In the genomic region with DNA sequence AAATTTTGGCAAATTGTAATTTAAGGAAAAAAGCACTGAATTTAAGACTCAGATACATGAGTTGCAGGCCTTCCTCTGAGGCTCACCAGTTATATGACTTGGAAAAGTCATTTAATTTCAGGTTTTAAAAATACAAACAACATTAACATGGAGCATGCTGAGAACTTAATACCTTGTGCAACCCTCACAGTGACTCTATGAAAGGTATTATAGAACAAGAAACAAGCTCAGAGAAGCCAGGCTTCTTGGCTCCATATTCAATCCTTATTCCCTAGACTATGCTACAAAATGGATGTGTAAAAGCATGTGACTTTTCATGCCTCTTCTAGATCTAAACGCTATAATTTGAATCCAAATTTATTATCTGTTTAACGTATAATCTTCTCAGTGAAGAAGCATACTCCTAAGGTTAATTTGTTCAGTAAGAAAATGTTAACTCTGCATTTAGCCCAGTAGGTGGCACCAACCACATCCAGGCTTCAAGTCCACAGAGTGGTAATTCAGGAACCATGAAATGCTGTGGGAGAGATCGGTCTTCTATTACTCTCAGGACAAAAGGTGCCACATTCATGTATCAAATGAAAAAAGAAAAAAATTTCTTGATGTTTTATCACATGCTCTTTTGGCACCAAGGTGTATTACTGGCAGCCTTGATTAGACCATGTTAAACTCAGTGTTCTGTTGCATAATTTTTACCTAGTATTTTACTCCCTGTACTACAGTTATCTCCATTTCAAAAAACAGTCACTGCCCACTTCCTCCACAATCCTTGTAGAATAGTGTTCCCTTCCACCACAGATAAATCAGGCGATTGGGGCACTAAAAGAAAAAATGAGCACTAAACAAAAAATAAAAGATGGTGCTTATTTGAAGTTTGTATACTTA, we compare ENCODE assay signal across 7 cellular contexts. TPM values are rescaled to one million over a fixed set of nuclear protein-coding genes. Genes with fewer than 3 reads are reported as not detected.
DNase-seq lines count a peak whose midpoint lies in the region; ATAC-seq, FAIRE-seq and TF ChIP-seq lines count a peak whose summit lies in the region.

No MANE protein-coding gene starts in this region.

- H3K27ac Mint-ChIP-seq in brain: peak overlapping the region in 4 of 5 experiments; percentile 4 to 79 (median 15)

- TF ChIP-seq CTCF in brain (conservative IDR thresholded peaks at IDR 0.05): peak; percentile 76 to 83

- H3K36me3 Mint-ChIP-seq in brain: no peaks in the 10 kb centered on the region

- peak; percentile 80 for ATAC-seq in GM21619 (IDR thresholded peaks at IDR 0.05; ENCODE audit: unreplicated experiment)

- peak; percentile 70 for FAIRE-seq in RCC 7860 (lab: Jason Lieb, UNC)

- H3K4me1 Mint-ChIP-seq in brain: peaks cover 34% of the 10 kb centered on the region

- H3K4me3 Mint-ChIP-seq in brain: peak overlapping the region; percentile 7 to 71 (median 61)

- H3K9me3 Mint-ChIP-seq in brain: no peaks in the 10 kb centered on the region

- peak; percentile 45 for DNase-seq in GDM1 (lab: John Stamatoyannopoulos, UW)
- peak; percentile 53 for DNase-seq in LHCN-M2 (ENCODE audit: low read depth)
- peak; percentile 18 for DNase-seq in RCC 7860 (ENCODE audit: low spot score)
- DNase-seq in iPS DF 19.7 (ENCODE audit: low read depth, low spot score): peak; percentile 38
- peak; percentile 55 for DNase-seq in smooth muscle cell of the brain vasculature (ENCODE audit: low read depth, low spot score)

- peaks cover 4% of the 10 kb centered on the region for H3K27me3 Mint-ChIP-seq in brain

RNA-seq across cellular contexts. Expression of a gene that starts 9.3 kb away (rescaled TPM):
- total RNA-seq in LHCN-M2 (2014; rRNA removed): not detected in 2 replicates
- polyA plus RNA-seq in LHCN-M2 (2012): not detected
- polyA plus RNA-seq in brain (ENCODE audit: insufficient read depth, low read depth, low replicate concordance): not detected

RNA-seq across cellular contexts. Expression of a gene that starts 12.5 kb away (rescaled TPM):
- 3.0 and 4.7 TPM in 2 replicates for total RNA-seq in LHCN-M2 (2014; rRNA removed)
- polyA plus RNA-seq in LHCN-M2 (2012): 5.0 TPM
- 14.5 TPM for polyA plus RNA-seq in brain (ENCODE audit: insufficient read depth, low read depth, low replicate concordance)

Comparison
In these comparisons a context has a peak if more than half of its experiments do, and no peak if none do; other contexts are left out.
1. Peak in every context shown above with its lines: DNase-seq and ATAC-seq.